In the genomic region with DNA sequence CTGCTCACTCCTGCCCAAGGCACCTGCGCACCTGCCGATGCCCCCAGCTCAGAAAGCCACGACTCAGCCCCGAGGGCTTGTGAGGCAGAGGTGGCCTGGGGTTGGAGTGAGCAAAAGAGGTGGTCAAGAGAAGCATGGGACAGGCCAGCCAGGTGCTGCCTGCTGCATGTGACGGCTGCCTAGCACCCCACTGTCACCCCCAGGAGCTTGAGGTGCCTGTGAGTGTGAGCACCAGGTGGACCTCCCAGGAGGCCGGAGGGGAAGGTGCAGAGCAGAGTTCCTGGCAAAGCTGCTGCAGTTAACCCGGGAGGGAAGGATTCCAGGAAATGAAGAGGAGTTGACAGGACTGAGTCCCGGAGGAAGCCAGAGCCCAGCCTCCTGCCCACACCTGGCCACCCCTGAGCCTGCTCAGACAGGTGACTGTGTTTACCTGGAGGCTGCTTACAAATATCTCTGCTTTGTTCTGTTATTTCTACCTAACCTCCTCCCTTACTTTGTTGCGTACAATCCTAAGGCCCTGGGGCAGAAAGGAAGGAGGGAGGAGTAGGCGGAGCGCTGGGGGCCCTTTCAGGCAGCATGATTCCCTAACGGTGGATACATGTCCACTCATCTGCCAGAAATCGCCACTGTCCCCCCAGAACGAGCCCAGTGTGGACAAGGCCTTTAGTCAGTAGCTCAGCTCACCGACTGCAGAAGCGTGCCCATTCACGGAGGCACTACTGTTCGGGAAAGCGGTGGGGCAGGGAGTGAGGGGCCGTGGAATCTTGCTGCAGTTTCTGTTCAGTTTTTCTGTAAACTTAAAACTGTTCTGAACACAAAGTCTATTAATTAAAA, we compare ENCODE assay signal across 17 cellular contexts.
"Had no signal": no experiment of that assay in that cellular context is flagged by ENCODE, and none has a peak within 500 bp of the region (broad histone marks: within the 10 kb centered on the region; RNA-seq: fewer than 3 reads in every experiment).

No MANE protein-coding gene starts in this region.

- H2AFZ ChIP-seq: parathyroid adenoma had no signal

- H3K4me2 ChIP-seq: smooth muscle cell had no signal

- H3K4me1 Mint-ChIP-seq: activated CD4-positive, alpha-beta memory T cell treated with anti-CD3 and anti-CD28 coated beads, Interleukin-2, amount 10 ng/mL, durations not matched to agents 7 days and 5 days; activated naive CD8-positive, alpha-beta T cell treated with anti-CD3 and anti-CD28 coated beads, Interleukin-2, amount 50 U/mL, for 24 hours; neural crest cell had no signal

- ATAC-seq: activated naive CD8-positive, alpha-beta T cell treated with anti-CD3 and anti-CD28 coated beads, Interleukin-2, amount 50 U/mL, for 24 hours; activated T-cell treated with anti-CD3 and anti-CD28 coated beads, Interleukin-2, amount 50 U/mL, for 72 hours; gastrocnemius medialis; left ventricle myocardium superior; stimulated activated naive B cell treated with anti-CD40 and anti-IgM and Interleukin-4, amounts not matched to agents 10 μg/mL and 1 μg/mL and 100 μg/mL, for 72 hours had no signal

- H3K27ac Mint-ChIP-seq: activated CD4-positive, alpha-beta memory T cell treated with anti-CD3 and anti-CD28 coated beads, Interleukin-2, amount 10 ng/mL, durations not matched to agents 7 days and 5 days; activated naive CD8-positive, alpha-beta T cell treated with anti-CD3 and anti-CD28 coated beads, Interleukin-2, amount 50 U/mL, for 24 hours; activated T-cell treated with anti-CD3 and anti-CD28 coated beads, Interleukin-2, amount 50 U/mL, for 72 hours; mesothelial cell of epicardium; stimulated activated naive B cell treated with anti-CD40 and anti-IgM and Interleukin-4, amounts not matched to agents 10 μg/mL and 1 μg/mL and 100 μg/mL, for 72 hours had no signal

- DNase-seq: activated CD4-positive, alpha-beta memory T cell treated with anti-CD3 and anti-CD28 coated beads, Interleukin-2, amount 10 ng/mL, durations not matched to agents 7 days and 5 days; activated naive CD4-positive, alpha-beta T cell treated with Interleukin-2 at 50 U/mL for 16 hours; activated naive CD8-positive, alpha-beta T cell treated with anti-CD3 and anti-CD28 coated beads, Interleukin-2, amount 50 U/mL, for 24 hours; activated T-cell treated with anti-CD3 and anti-CD28 coated beads, Interleukin-2, amount 50 U/mL, for 72 hours; gastrocnemius medialis; left ventricle myocardium superior; stimulated activated CD4-positive, alpha-beta T cell treated with anti-CD3 and anti-CD28 coated beads, Interleukin-1b, Interleukin-23, amount 100 ng/mL, for 48 hours; stimulated activated naive B cell treated with anti-CD40 and anti-IgM and Interleukin-4, amounts not matched to agents 10 μg/mL and 1 μg/mL and 100 μg/mL, for 72 hours; T-helper 1 cell; transverse colon had no signal

- H3K4me3 Mint-ChIP-seq: activated CD4-positive, alpha-beta memory T cell treated with anti-CD3 and anti-CD28 coated beads, Interleukin-2, amount 10 ng/mL, durations not matched to agents 7 days and 5 days; activated naive CD8-positive, alpha-beta T cell treated with anti-CD3 and anti-CD28 coated beads, Interleukin-2, amount 50 U/mL, for 24 hours; activated T-cell treated with anti-CD3 and anti-CD28 coated beads, Interleukin-2, amount 50 U/mL, for 72 hours; mesothelial cell of epicardium; neural crest cell; stimulated activated naive B cell treated with anti-CD40 and anti-IgM and Interleukin-4, amounts not matched to agents 10 μg/mL and 1 μg/mL and 100 μg/mL, for 72 hours had no signal

- H3K36me3 Mint-ChIP-seq: mesothelial cell of epicardium had no signal

- H3K4me3 ChIP-seq: ascending aorta, cardiac muscle cell, gastrocnemius medialis, smooth muscle cell, transverse colon had no signal

- H3K36me3 ChIP-seq: cardiac muscle cell, gastrocnemius medialis, transverse colon had no signal

- H3K4me1 ChIP-seq: parathyroid adenoma, transverse colon had no signal

- H3K9me3 ChIP-seq: ascending aorta, gastrocnemius medialis, transverse colon had no signal

- H3K79me2 ChIP-seq: parathyroid adenoma had no signal

- H3K27me3 ChIP-seq: ascending aorta, cardiac muscle cell, gastrocnemius medialis, transverse colon had no signal

- H3K27me3 Mint-ChIP-seq: activated CD4-positive, alpha-beta memory T cell treated with anti-CD3 and anti-CD28 coated beads, Interleukin-2, amount 10 ng/mL, durations not matched to agents 7 days and 5 days; activated naive CD8-positive, alpha-beta T cell treated with anti-CD3 and anti-CD28 coated beads, Interleukin-2, amount 50 U/mL, for 24 hours; stimulated activated naive B cell treated with anti-CD40 and anti-IgM and Interleukin-4, amounts not matched to agents 10 μg/mL and 1 μg/mL and 100 μg/mL, for 72 hours had no signal

- H3K27ac ChIP-seq: ascending aorta, cardiac muscle cell, gastrocnemius medialis, parathyroid adenoma, transverse colon, VCaP had no signal

- H3K9me3 Mint-ChIP-seq: activated CD4-positive, alpha-beta memory T cell treated with anti-CD3 and anti-CD28 coated beads, Interleukin-2, amount 10 ng/mL, durations not matched to agents 7 days and 5 days; activated naive CD8-positive, alpha-beta T cell treated with anti-CD3 and anti-CD28 coated beads, Interleukin-2, amount 50 U/mL, for 24 hours; mesothelial cell of epicardium; neural crest cell; stimulated activated naive B cell treated with anti-CD40 and anti-IgM and Interleukin-4, amounts not matched to agents 10 μg/mL and 1 μg/mL and 100 μg/mL, for 72 hours had no signal
